Comparison of ENCODE assay signal across 22 cellular contexts in genomic region chr9:92044945-92045344, GRCh38.
"Had no signal": no experiment of that assay in that cellular context is flagged by ENCODE, and none has a peak within 500 bp of the region (broad histone marks: within the 10 kb centered on the region; RNA-seq: fewer than 3 reads in every experiment).

No MANE protein-coding gene starts in this region.

- H3K4me3 Mint-ChIP-seq: dendritic cell treated with granulocyte-macrophage colony-stimulating factor and Interleukin-4, amounts not matched to agents 40 ng/mL and 50 ng/mL, for 4 days; endodermal cell; naive thymus-derived CD8-positive, alpha-beta T cell; nephron progenitor cell; stimulated activated memory B cell treated with anti-CD40 and anti-IgM and Interleukin-4, amounts not matched to agents 10 μg/mL and 1 μg/mL and 100 μg/mL, for 72 hours had no signal

- H3K27ac Mint-ChIP-seq: dendritic cell treated with granulocyte-macrophage colony-stimulating factor and Interleukin-4, amounts not matched to agents 40 ng/mL and 50 ng/mL, for 4 days; endodermal cell; naive thymus-derived CD8-positive, alpha-beta T cell; nephron progenitor cell; stimulated activated memory B cell treated with anti-CD40 and anti-IgM and Interleukin-4, amounts not matched to agents 10 μg/mL and 1 μg/mL and 100 μg/mL, for 72 hours had no signal

- H3K4me3 ChIP-seq: colonic mucosa, esophagus squamous epithelium, lower lobe of right lung, prostate gland, right atrium auricular region, spleen, testis, tibial artery, upper lobe of left lung, uterus had no signal

- H3K27me3 Mint-ChIP-seq: dendritic cell treated with granulocyte-macrophage colony-stimulating factor and Interleukin-4, amounts not matched to agents 40 ng/mL and 50 ng/mL, for 4 days; naive thymus-derived CD8-positive, alpha-beta T cell; stimulated activated memory B cell treated with anti-CD40 and anti-IgM and Interleukin-4, amounts not matched to agents 10 μg/mL and 1 μg/mL and 100 μg/mL, for 72 hours had no signal

- H3K27ac ChIP-seq: colonic mucosa, esophagus squamous epithelium, lower lobe of right lung, prostate gland, right atrium auricular region, spleen, testis, tibial artery, upper lobe of left lung, uterus had no signal

- H3K4me1 ChIP-seq: colonic mucosa, lower lobe of right lung, prostate gland, right atrium auricular region, spleen, testis, tibial artery, upper lobe of left lung, uterus had no signal

- H3K4me1 Mint-ChIP-seq: endodermal cell; stimulated activated memory B cell treated with anti-CD40 and anti-IgM and Interleukin-4, amounts not matched to agents 10 μg/mL and 1 μg/mL and 100 μg/mL, for 72 hours had no signal

- ATAC-seq: left ventricle myocardium superior; lower lobe of right lung; naive thymus-derived CD8-positive, alpha-beta T cell; sciatic nerve; stimulated activated memory B cell treated with anti-CD40 and anti-IgM and Interleukin-4, amounts not matched to agents 10 μg/mL and 1 μg/mL and 100 μg/mL, for 72 hours; stimulated activated naive CD8-positive, alpha-beta T cell treated with anti-CD3 and anti-CD28 coated beads, Interleukin-15, Interleukin-2, amounts not matched to agents 100 U/mL and 50 U/mL, for 24 hours had no signal

- H3K27me3 ChIP-seq: colonic mucosa, esophagus squamous epithelium, right atrium auricular region, spleen, testis, tibial artery, upper lobe of left lung, uterus had no signal

- H3K9me3 ChIP-seq: colonic mucosa, prostate gland, testis had no signal

- DNase-seq: colonic mucosa; effector CD8-positive, alpha-beta T cell; endodermal cell; esophagus squamous epithelium; left ventricle myocardium superior; lower lobe of right lung; naive thymus-derived CD8-positive, alpha-beta T cell; nephron progenitor cell; nucleus accumbens; spleen; stimulated activated CD4-positive, alpha-beta T cell treated with anti-CD3 and anti-CD28 coated beads, Interleukin-4, amount 100 ng/mL, for 4 hours; stimulated activated naive CD8-positive, alpha-beta T cell treated with anti-CD3 and anti-CD28 coated beads, Interleukin-15, Interleukin-2, amounts not matched to agents 100 U/mL and 50 U/mL, for 24 hours; substantia nigra; testis; tibial artery; upper lobe of left lung; uterus had no signal

- H3K36me3 ChIP-seq: uterus had no signal
